Comparison of ENCODE assay signal across 8 cellular contexts in the genomic region with DNA sequence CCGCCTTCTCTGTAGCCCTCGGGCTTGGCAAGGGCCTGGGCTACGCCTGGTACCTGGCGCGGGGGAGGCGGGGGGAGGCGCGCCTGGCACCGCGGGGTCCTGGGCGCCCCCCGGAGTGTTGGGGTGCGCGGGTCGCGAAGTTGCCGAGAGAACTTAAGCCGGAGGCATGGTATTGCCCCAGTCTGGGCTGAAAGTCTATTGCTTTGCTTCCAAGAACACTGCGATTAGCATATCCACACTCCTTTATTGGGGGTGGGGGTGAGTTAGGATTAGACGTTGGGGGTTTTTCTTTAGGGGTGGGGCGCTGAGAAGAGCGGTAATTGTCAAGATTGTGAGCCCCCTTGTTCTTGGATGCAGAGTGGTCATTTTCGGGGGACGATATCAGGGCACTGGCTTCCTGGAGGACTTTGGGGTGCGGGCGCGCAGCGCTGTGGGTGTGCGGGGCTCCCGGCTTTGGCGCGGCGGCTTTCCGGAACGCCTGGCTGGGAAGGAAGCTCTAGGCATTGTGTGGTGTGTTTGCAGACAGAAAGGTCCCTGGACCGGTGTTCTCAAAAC. TPM values are rescaled to one million over a fixed set of nuclear protein-coding genes. Genes with fewer than 3 reads are reported as not detected.
A peak's percentile ranks its signal among the peaks of the same experiment; 100 is the strongest.
DNase-seq lines count a peak whose midpoint lies in the region; ATAC-seq, FAIRE-seq and TF ChIP-seq lines count a peak whose summit lies in the region.

No MANE protein-coding gene starts in this region.

- 5% methylated on average over 15 of the region's 36 CpGs for WGBS in HepG2 (ENCODE audit: low lambda C conversion rate)

- intact Hi-C loops in HepG2 (cut with micrococcal nuclease; ENCODE audit: unreplicated experiment) (loop anchor here (2.0 to 5.0 kb wide), 2 partner anchors 26 to 67 kb away; no protein-coding TSS in a partner anchor), tibial artery (cut with DNase I; ENCODE audit: low total_unique reads) (no loop called here)

- H3K9me3 Mint-ChIP-seq in brain: no peaks in the 10 kb centered on the region

- peaks cover 81% of the 10 kb centered on the region for H3K4me1 Mint-ChIP-seq in brain

- H3K36me3 Mint-ChIP-seq in brain: no peaks in the 10 kb centered on the region

- 0 out of 2 replicates have a peak, but pooled peaks cover 3% of the 10 kb centered on the region for H4K20me1 ChIP-seq in HepG2 (ENCODE audit: insufficient read depth, low read length)

- H3K4me3 ChIP-seq in HepG2 (replicated peaks in 1 of 3; ENCODE audit: insufficient read depth in 1 of 3, low read depth in 2 of 3, low read length in 3 of 3): peak overlapping the region; percentile 71 to 84 (median 76)
- peak overlapping the region; percentile 81 to 97 for H3K4me3 ChIP-seq in tibial artery

- H3K4me3 Mint-ChIP-seq in brain: peak overlapping the region; percentile 93 to 99 (median 95)

- in situ Hi-C loops in HepG2 (cut with HindIII; ENCODE audit: extremely low pct_ligation_motif_present, low pct_unique_long_range_greater_than_20kb): no loop called here

- H3K9me3 ChIP-seq in HepG2 (ENCODE audit: low read length) (no peaks in the 10 kb centered on the region), tibial artery (no peaks in the 10 kb centered on the region)

- TF ChIP-seq CTCF in brain (conservative IDR thresholded peaks at IDR 0.05): no peak
- no peak for TF ChIP-seq CTCF in HepG2 (CRISPR knock-in tag; IDR thresholded peaks at IDR 0.05)
- TF ChIP-seq CTCF in tibial artery (IDR thresholded peaks at IDR 0.05): no peak

- no peak overlapping the region for H3K27ac ChIP-seq in HepG2 (ENCODE audit: extremely low read length, insufficient read depth, low read length)
- peak overlapping the region; percentile 90 to 91 for H3K27ac ChIP-seq in tibial artery

- TF ChIP-seq RAD21 in HepG2 (CRISPR knock-in tag; IDR thresholded peaks at IDR 0.05): no peak

- no peak for TF ChIP-seq POLR2A in HepG2 (IDR thresholded peaks at IDR 0.05; ENCODE audit: insufficient read depth in 1 of 2, low read depth in 2 of 2, low read length in 2 of 2)

- H3K4me2 ChIP-seq in HepG2 (ENCODE audit: low read depth, low read length): peak overlapping the region; percentile 93

- peak; percentile 12 for ATAC-seq in HG03439 (IDR thresholded peaks at IDR 0.05; ENCODE audit: unreplicated experiment)
- ATAC-seq in HepG2: peak; percentile 18

- no peaks in the 10 kb centered on the region for H3K36me3 ChIP-seq in HepG2 (replicated peaks in 1 of 2; ENCODE audit: control insufficient read depth in 1 of 2, insufficient read depth in 2 of 2, low read length in 2 of 2)
- H3K36me3 ChIP-seq in tibial artery: no peaks in the 10 kb centered on the region

- peak overlapping the region; percentile 72 for H2AFZ ChIP-seq in HepG2 (ENCODE audit: low read length)

- H3K79me2 ChIP-seq in HepG2 (ENCODE audit: insufficient read depth, low read length): no peaks in the 10 kb centered on the region

- TF ChIP-seq EP300 in HepG2 (IDR thresholded peaks at IDR 0.05; ENCODE audit: low read depth in 2 of 2, low read length in 2 of 2) (no peak), HepG2 (CRISPR knock-in tag; IDR thresholded peaks at IDR 0.05; ENCODE audit: borderline replicate concordance) (no peak)

- H3K4me1 ChIP-seq in HepG2 (ENCODE audit: insufficient read depth, low read length): peaks cover 38% of the 10 kb centered on the region
- H3K4me1 ChIP-seq in tibial artery: peaks cover 0 to 45% (median 16%) of the 10 kb centered on the region in 4 donors

- DNase-seq in GM03348 (ENCODE audit: low spot score): peak; percentile 35
- DNase-seq in HepG2 (ENCODE audit: low spot score): no peak
- DNase-seq in tibial artery: no peak
- no peak for DNase-seq in ureter (ENCODE audit: low spot score)
- DNase-seq in DMS153 (lab: John Stamatoyannopoulos, UW): no peak
- DNase-seq in SHP77 (lab: John Stamatoyannopoulos, UW): no peak

- H3K27me3 ChIP-seq in HepG2 (ENCODE audit: control insufficient read depth in 1 of 2, insufficient read depth in 2 of 2, low read length in 2 of 2): peaks cover 0 to 52% of the 10 kb centered on the region in 2 experiments; a peak in 4 of 5 replicates
- no peaks in the 10 kb centered on the region for H3K27me3 ChIP-seq in tibial artery

- FAIRE-seq in HepG2 (lab: Jason Lieb, UNC): no peak

- CTCF ChIA-PET in HepG2 (lab: Yijun Ruan, JAX; ENCODE audit: low intra/inter-chr PET ratio, low total read pairs): no interaction called here

- peak overlapping the region; percentile 84 to 97 (median 88) for H3K27ac Mint-ChIP-seq in brain

- H3K27me3 Mint-ChIP-seq in brain: peaks cover 71% of the 10 kb centered on the region

- BruUV-seq in HepG2 (replicated peaks; lab: Mats Ljungman, UMichigan): no TSS peak

- POLR2A ChIA-PET in HepG2 (lab: Yijun Ruan, JAX): interaction anchor here (0.9 to 2.3 kb wide), 3 partner anchors 15 to 30 kb away, joined by 3 to 7 read pairs (median 5); no protein-coding TSS in a partner anchor

- peak overlapping the region; percentile 57 for H3K9ac ChIP-seq in HepG2 (ENCODE audit: insufficient read depth, low read depth, low read length)

TF ChIP-seq in HepG2, 621 proteins besides CTCF, POLR2A, EP300 and RAD21 (continues in another document):
- TF ChIP-seq, protein P1, sequence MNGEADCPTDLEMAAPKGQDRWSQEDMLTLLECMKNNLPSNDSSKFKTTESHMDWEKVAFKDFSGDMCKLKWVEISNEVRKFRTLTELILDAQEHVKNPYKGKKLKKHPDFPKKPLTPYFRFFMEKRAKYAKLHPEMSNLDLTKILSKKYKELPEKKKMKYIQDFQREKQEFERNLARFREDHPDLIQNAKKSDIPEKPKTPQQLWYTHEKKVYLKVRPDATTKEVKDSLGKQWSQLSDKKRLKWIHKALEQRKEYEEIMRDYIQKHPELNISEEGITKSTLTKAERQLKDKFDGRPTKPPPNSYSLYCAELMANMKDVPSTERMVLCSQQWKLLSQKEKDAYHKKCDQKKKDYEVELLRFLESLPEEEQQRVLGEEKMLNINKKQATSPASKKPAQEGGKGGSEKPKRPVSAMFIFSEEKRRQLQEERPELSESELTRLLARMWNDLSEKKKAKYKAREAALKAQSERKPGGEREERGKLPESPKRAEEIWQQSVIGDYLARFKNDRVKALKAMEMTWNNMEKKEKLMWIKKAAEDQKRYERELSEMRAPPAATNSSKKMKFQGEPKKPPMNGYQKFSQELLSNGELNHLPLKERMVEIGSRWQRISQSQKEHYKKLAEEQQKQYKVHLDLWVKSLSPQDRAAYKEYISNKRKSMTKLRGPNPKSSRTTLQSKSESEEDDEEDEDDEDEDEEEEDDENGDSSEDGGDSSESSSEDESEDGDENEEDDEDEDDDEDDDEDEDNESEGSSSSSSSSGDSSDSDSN (CRISPR knock-in tag; IDR thresholded peaks at IDR 0.05): no peak
- TF ChIP-seq ZNF20 (CRISPR knock-in tag; IDR thresholded peaks at IDR 0.05): 0 out of 2 replicates have a peak, but pooled peaks have one; percentile 41
- TF ChIP-seq ZNF598 (CRISPR knock-in tag; IDR thresholded peaks at IDR 0.05; ENCODE audit: borderline replicate concordance): 0 out of 2 replicates have a peak, but pooled peaks have one; percentile 19
- TF ChIP-seq, protein P2, sequence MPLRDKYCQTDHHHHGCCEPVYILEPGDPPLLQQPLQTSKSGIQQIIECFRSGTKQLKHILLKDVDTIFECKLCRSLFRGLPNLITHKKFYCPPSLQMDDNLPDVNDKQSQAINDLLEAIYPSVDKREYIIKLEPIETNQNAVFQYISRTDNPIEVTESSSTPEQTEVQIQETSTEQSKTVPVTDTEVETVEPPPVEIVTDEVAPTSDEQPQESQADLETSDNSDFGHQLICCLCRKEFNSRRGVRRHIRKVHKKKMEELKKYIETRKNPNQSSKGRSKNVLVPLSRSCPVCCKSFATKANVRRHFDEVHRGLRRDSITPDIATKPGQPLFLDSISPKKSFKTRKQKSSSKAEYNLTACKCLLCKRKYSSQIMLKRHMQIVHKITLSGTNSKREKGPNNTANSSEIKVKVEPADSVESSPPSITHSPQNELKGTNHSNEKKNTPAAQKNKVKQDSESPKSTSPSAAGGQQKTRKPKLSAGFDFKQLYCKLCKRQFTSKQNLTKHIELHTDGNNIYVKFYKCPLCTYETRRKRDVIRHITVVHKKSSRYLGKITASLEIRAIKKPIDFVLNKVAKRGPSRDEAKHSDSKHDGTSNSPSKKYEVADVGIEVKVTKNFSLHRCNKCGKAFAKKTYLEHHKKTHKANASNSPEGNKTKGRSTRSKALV (CRISPR knock-in tag; IDR thresholded peaks at IDR 0.05): 0 out of 2 replicates have a peak, but pooled peaks have one; percentile 14
- peak; percentile 37 for TF ChIP-seq U2AF1 (optimal IDR thresholded peaks at IDR 0.05; ENCODE audit: low read depth, low read length)
- 0 out of 2 replicates have a peak, but pooled peaks have one; percentile 26 for TF ChIP-seq IRX3 (CRISPR knock-in tag; IDR thresholded peaks at IDR 0.05; ENCODE audit: borderline replicate concordance, low read depth)
- TF ChIP-seq SRSF1 (optimal IDR thresholded peaks at IDR 0.05; ENCODE audit: low read depth, low read length): peak; percentile 17
- TF ChIP-seq ZNF709 (CRISPR knock-in tag; IDR thresholded peaks at IDR 0.05): 0 out of 2 replicates have a peak, but pooled peaks have one; percentile 20

RNA-seq across cellular contexts. Expression of a gene that starts 0.8 kb away (rescaled TPM):
- 3.3 TPM for polyA plus RNA-seq in brain (ENCODE audit: insufficient read depth, low read depth, low replicate concordance)
- 2.3 and 2.8 TPM in 2 replicates for total RNA-seq in HepG2 (2016; rRNA removed; fragmentation: Illumina TruSeq; extraction: Trizol)
- total RNA-seq in HepG2 (2016; cell fraction: cytosol; rRNA removed; fragmentation: Illumina TruSeq; extraction: Trizol; ENCODE audit: low read depth): 1.5 and 2.2 TPM in 2 replicates
- total RNA-seq in HepG2 (2016; cell fraction: insoluble cytoplasmic fraction; rRNA removed; fragmentation: Illumina TruSeq; extraction: Trizol): 2.5 TPM in 2 replicates
- 1.1 and 1.3 TPM in 2 replicates for total RNA-seq in HepG2 (2016; cell fraction: membrane; rRNA removed; fragmentation: Illumina TruSeq; extraction: Trizol)
- total RNA-seq in HepG2 (2016; cell fraction: nucleus; rRNA removed; fragmentation: Illumina TruSeq; extraction: Trizol): 7.3 and 8.6 TPM in 2 replicates
- 4.2 and 5.6 TPM in 2 replicates for polyA plus RNA-seq in HepG2 (2011; rRNA removed)
- polyA plus RNA-seq in HepG2 (2011; cell fraction: cytosol; rRNA removed): 1.6 and 2.3 TPM in 2 replicates
- 17.5 and 28.5 TPM in 2 replicates for polyA plus RNA-seq in HepG2 (2011; cell fraction: nucleus; rRNA removed)
- polyA plus RNA-seq in HepG2 (2012): 0.95 and 1.7 TPM in 2 replicates
- 0.06 and 0.11 TPM in 2 replicates for polyA plus RNA-seq in HepG2 (2016; cell fraction: cytosol; fragmentation: Illumina TruSeq; extraction: Trizol; ENCODE audit: low read depth)
- polyA plus RNA-seq in HepG2 (2016; cell fraction: insoluble cytoplasmic fraction; fragmentation: Illumina TruSeq; extraction: Trizol; ENCODE audit: low read depth): 3.1 and 3.3 TPM in 2 replicates
- polyA plus RNA-seq in HepG2 (2016; cell fraction: membrane; fragmentation: Illumina TruSeq; extraction: Trizol; ENCODE audit: low read depth): 0.24 and 0.40 TPM in 2 replicates
- 14.6 and 15.1 TPM in 2 replicates for polyA plus RNA-seq in HepG2 (2016; cell fraction: nucleus; fragmentation: Illumina TruSeq; extraction: Trizol; ENCODE audit: insufficient read depth, low read depth)
- polyA minus RNA-seq in HepG2 (2011; rRNA and poly(A)+ RNA removed; ENCODE audit: low replicate concordance): 10.9 and 62.1 TPM in 2 replicates
- polyA minus RNA-seq in HepG2 (2011; cell fraction: cytosol; rRNA and poly(A)+ RNA removed): 2.8 and 3.8 TPM in 2 replicates
- 21.4 and 24.6 TPM in 2 replicates for polyA minus RNA-seq in HepG2 (2011; cell fraction: nucleus; rRNA and poly(A)+ RNA removed)
- total RNA-seq in ureter: 62.9 TPM
